9 cellular contexts compared by ENCODE assay signal in genomic region chr1:81201779-81202178, GRCh38.
"Had no signal": no experiment of that assay in that cellular context is flagged by ENCODE, and none has a peak within 500 bp of the region (broad histone marks: within the 10 kb centered on the region; RNA-seq: fewer than 3 reads in every experiment).

No MANE protein-coding gene starts in this region.

- FAIRE-seq: HepG2, HTR-8/SVneo, K562 had no signal

- H3K9ac ChIP-seq: KMS-11 had no signal

- DNase-seq: IMR-90, Karpas-422, KBM-7, KG1 had no signal

- ATAC-seq: HepG2, K562 had no signal

- H3K4me3 ChIP-seq: K562 had no signal

- H3K4me2 ChIP-seq: KMS-11 had no signal

- H3K27ac ChIP-seq: HL-60, KMS-11 had no signal
